ENCODE assay signal across 10 cellular contexts in the genomic region with DNA sequence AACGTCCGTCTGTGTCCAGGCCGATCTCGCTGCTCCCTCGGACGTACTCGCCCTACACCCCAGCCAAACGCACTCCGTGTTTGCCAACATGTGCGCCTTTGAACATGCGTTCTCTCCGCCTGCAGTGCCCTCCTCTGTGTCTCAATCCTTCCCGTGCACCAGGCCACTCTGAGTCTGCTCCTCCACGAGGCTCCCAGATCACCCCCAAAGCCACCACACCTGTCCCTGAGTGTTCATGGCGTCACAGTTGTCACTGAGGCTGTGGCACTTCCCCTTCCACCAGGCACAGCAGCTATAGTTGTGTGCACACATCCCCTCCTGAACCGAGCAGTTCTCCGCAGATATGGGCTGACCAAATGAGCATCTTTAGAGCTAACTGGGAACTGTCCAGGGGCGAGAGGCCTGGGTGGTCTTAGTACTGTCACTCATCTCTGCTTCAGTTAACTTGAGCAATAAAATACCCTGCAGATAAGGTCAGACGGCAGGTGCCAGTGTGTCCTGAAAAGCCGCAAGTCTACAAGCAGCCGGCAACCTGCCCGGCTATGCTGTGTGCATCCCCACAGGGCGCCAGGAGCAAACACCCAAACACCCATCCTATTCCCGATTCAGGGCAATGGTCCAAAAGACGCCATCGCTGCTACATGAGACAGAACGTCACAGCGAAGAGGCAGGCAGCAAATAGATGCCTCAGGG. TPM values are rescaled to one million over a fixed set of nuclear protein-coding genes. Genes with fewer than 3 reads are reported as not detected.
DNase-seq lines count a peak whose midpoint lies in the region; ATAC-seq and TF ChIP-seq lines count a peak whose summit lies in the region.
"Had no signal": no experiment of that assay in that cellular context is flagged by ENCODE, and none has a peak within 500 bp of the region (broad histone marks: within the 10 kb centered on the region; RNA-seq: fewer than 3 reads in every experiment).

No MANE protein-coding gene starts in this region.

- no peaks in the 10 kb centered on the region for H3K27me3 Mint-ChIP-seq in activated naive CD4-positive, alpha-beta T cell treated with anti-CD3 and anti-CD28 coated beads for 36 hours (ENCODE audit: low read depth)
- H3K27me3 Mint-ChIP-seq in glutamatergic neuron (ENCODE audit: unreplicated experiment): peaks cover 11% of the 10 kb centered on the region
- no peaks in the 10 kb centered on the region for H3K27me3 Mint-ChIP-seq in stimulated activated naive CD8-positive, alpha-beta T cell treated with anti-CD3 and anti-CD28 coated beads, Interleukin-15, amount 100 ng/mL, for 72 hours

- CTCF ChIA-PET in activated naive CD4-positive, alpha-beta T cell treated with anti-CD3 and anti-CD28 coated beads for 36 hours (lab: Charles Lee): no interaction called here

- H3K4me1 ChIP-seq in Peyer's patch: peaks cover 0 to 11% (median 7%) of the 10 kb centered on the region in 4 donors

- H3K9me3 ChIP-seq in Peyer's patch: no peaks in the 10 kb centered on the region

- H3K4me3 ChIP-seq in Peyer's patch: no peak overlapping the region

- peaks cover 41% of the 10 kb centered on the region for H3K36me3 Mint-ChIP-seq in activated naive CD4-positive, alpha-beta T cell treated with anti-CD3 and anti-CD28 coated beads for 36 hours (ENCODE audit: low read depth)
- H3K36me3 Mint-ChIP-seq in glutamatergic neuron (ENCODE audit: unreplicated experiment): peaks cover 20% of the 10 kb centered on the region

- no peak for DNase-seq in activated naive CD4-positive, alpha-beta T cell treated with anti-CD3 and anti-CD28 coated beads for 36 hours
- no peak for DNase-seq in activated naive CD4-positive, alpha-beta T cell treated with anti-CD3 and anti-CD28 coated beads, Interleukin-2, amount 50 U/mL, for 16 hours
- DNase-seq in Peyer's patch (peak in 2 of 3 donors; percentile 37 to 44), glutamatergic neuron (no peak), caudate nucleus (lab: John Stamatoyannopoulos, UW) (no peak), NCI-H82 treated with DMSO at 0.1 percent for 48 hours (lab: John Stamatoyannopoulos, UW; ENCODE audit: unreplicated experiment) (no peak), KG1 (lab: John Stamatoyannopoulos, UW) (no peak)
- no peak for DNase-seq in stimulated activated naive CD8-positive, alpha-beta T cell treated with anti-CD3 and anti-CD28 coated beads, Interleukin-15, amount 100 ng/mL, for 72 hours
- DNase-seq: effector CD8-positive, alpha-beta T cell; NCI-H446 had no signal

- no peaks in the 10 kb centered on the region for H3K27me3 ChIP-seq in Peyer's patch

- no peak for TF ChIP-seq POLR2A in Peyer's patch (IDR thresholded peaks at IDR 0.05)

- peak overlapping the region; percentile 80 for H3K27ac Mint-ChIP-seq in activated naive CD4-positive, alpha-beta T cell treated with anti-CD3 and anti-CD28 coated beads for 36 hours
- H3K27ac Mint-ChIP-seq in glutamatergic neuron (ENCODE audit: unreplicated experiment): peak overlapping the region; percentile 63
- peak overlapping the region; percentile 55 to 63 for H3K27ac Mint-ChIP-seq in stimulated activated naive CD8-positive, alpha-beta T cell treated with anti-CD3 and anti-CD28 coated beads, Interleukin-15, amount 100 ng/mL, for 72 hours

- H3K9me3 Mint-ChIP-seq in activated naive CD4-positive, alpha-beta T cell treated with anti-CD3 and anti-CD28 coated beads for 36 hours: peaks cover 26% of the 10 kb centered on the region
- peaks cover 18% of the 10 kb centered on the region for H3K9me3 Mint-ChIP-seq in glutamatergic neuron (ENCODE audit: unreplicated experiment)
- H3K9me3 Mint-ChIP-seq in stimulated activated naive CD8-positive, alpha-beta T cell treated with anti-CD3 and anti-CD28 coated beads, Interleukin-15, amount 100 ng/mL, for 72 hours: peaks cover 20 to 31% of the 10 kb centered on the region in 2 donors

- no peak overlapping the region for H3K4me3 Mint-ChIP-seq in activated naive CD4-positive, alpha-beta T cell treated with anti-CD3 and anti-CD28 coated beads for 36 hours
- peak overlapping the region; percentile 17 for H3K4me3 Mint-ChIP-seq in glutamatergic neuron (ENCODE audit: unreplicated experiment)
- peak overlapping the region in 1 of 2 donors; percentile 24 for H3K4me3 Mint-ChIP-seq in stimulated activated naive CD8-positive, alpha-beta T cell treated with anti-CD3 and anti-CD28 coated beads, Interleukin-15, amount 100 ng/mL, for 72 hours

- no peak overlapping the region for H3K27ac ChIP-seq in Peyer's patch
- no peak overlapping the region for H3K27ac ChIP-seq in caudate nucleus (ENCODE audit: low read depth, low read length)

- no peaks in the 10 kb centered on the region for H3K36me3 ChIP-seq in Peyer's patch

- intact Hi-C loops in activated naive CD4-positive, alpha-beta T cell treated with anti-CD3 and anti-CD28 coated beads for 36 hours (cut with micrococcal nuclease): no loop called here

- no peak for TF ChIP-seq CTCF in Peyer's patch (IDR thresholded peaks at IDR 0.05)
- TF ChIP-seq CTCF in glutamatergic neuron (IDR thresholded peaks at IDR 0.05; ENCODE audit: partially characterized antibody, unreplicated experiment): no peak

- ATAC-seq in stimulated activated naive CD8-positive, alpha-beta T cell treated with anti-CD3 and anti-CD28 coated beads, Interleukin-15, amount 100 ng/mL, for 72 hours: no peak

- H3K4me1 Mint-ChIP-seq in activated naive CD4-positive, alpha-beta T cell treated with anti-CD3 and anti-CD28 coated beads for 36 hours (ENCODE audit: low read depth): peaks cover 62% of the 10 kb centered on the region
- peaks cover 20% of the 10 kb centered on the region for H3K4me1 Mint-ChIP-seq in glutamatergic neuron (ENCODE audit: low read depth, unreplicated experiment)
- H3K4me1 Mint-ChIP-seq in stimulated activated naive CD8-positive, alpha-beta T cell treated with anti-CD3 and anti-CD28 coated beads, Interleukin-15, amount 100 ng/mL, for 72 hours: peaks cover 74% of the 10 kb centered on the region

RNA-seq across cellular contexts. Expression of a gene that starts 35.5 kb away (rescaled TPM):
- 10 to 100 TPM; 48.3 to 48.8 TPM for total RNA-seq in activated naive CD4-positive, alpha-beta T cell treated with anti-CD3 and anti-CD28 coated beads for 36 hours
- total RNA-seq in Peyer's patch (10 to 100 TPM in 1 of 4 donors, 1 to 10 TPM in 3; 3.5 to 41.3 (median 6.9) TPM), glutamatergic neuron (ENCODE audit: unreplicated experiment) (15.2 TPM)

Comparison
In these comparisons a context has a peak if more than half of its experiments do, and no peak if none do; other contexts are left out.
1. DNase-seq: peak in Peyer's patch (2 of 3); none in activated naive CD4-positive, alpha-beta T cell treated with anti-CD3 and anti-CD28 coated beads for 36 hours (single experiment), activated naive CD4-positive, alpha-beta T cell treated with anti-CD3 and anti-CD28 coated beads, Interleukin-2, amount 50 U/mL, for 16 hours (single experiment), glutamatergic neuron (single experiment), stimulated activated naive CD8-positive, alpha-beta T cell treated with anti-CD3 and anti-CD28 coated beads, Interleukin-15, amount 100 ng/mL, for 72 hours (0 of 2), caudate nucleus (0 of 61), NCI-H82 treated with DMSO at 0.1 percent for 48 hours (single experiment) and KG1 (single experiment).
2. Peak in every context shown above with its lines, with median percentiles within 50 percentile points of each other: H3K27ac Mint-ChIP-seq.